Comparison of ENCODE assay signal across 8 cellular contexts in genomic region chr1:54798769-54799641, GRCh38. TPM values are rescaled to one million over a fixed set of nuclear protein-coding genes. Genes with fewer than 3 reads are reported as not detected.
A peak's percentile ranks its signal among the peaks of the same experiment; 100 is the strongest.
DNase-seq lines count a peak whose midpoint lies in the region; ATAC-seq and TF ChIP-seq lines count a peak whose summit lies in the region.

No MANE protein-coding gene starts in this region.

- intact Hi-C loops in Right ventricle myocardium superior (cut with DNase I): no loop called here
- intact Hi-C loops in Right ventricle myocardium inferior (cut with DNase I): no loop called here

- H3K27me3 ChIP-seq in endocrine pancreas (ENCODE audit: control insufficient read depth, insufficient read depth, low read length): no peaks in the 10 kb centered on the region

- POLR2A ChIA-PET in HEK293T (lab: Yijun Ruan, JAX): no interaction called here

- H3K4me1 ChIP-seq in endocrine pancreas (ENCODE audit: control insufficient read depth, insufficient read depth, low read length): no peaks in the 10 kb centered on the region

- H3K4me3 ChIP-seq in endocrine pancreas (ENCODE audit: control insufficient read depth, insufficient read depth, low read length): peak overlapping the region; percentile 36

- CTCF ChIA-PET in HEK293T (lab: Yijun Ruan, JAX): interaction anchor here (0.6 to 1.4 kb wide), 2 partner anchors 11 to 1200 kb away, joined by 3 read pairs; no protein-coding TSS in a partner anchor

- DNase-seq in Right ventricle myocardium superior (no peak), Right ventricle myocardium inferior (ENCODE audit: missing footprints) (no peak), NCI-H2029 treated with DMSO at 0.1 percent for 48 hours (lab: John Stamatoyannopoulos, UW) (peak; percentile 61), cerebellum (ENCODE audit: low spot score) (no peak), HEK293T (ENCODE audit: extremely low spot score) (no peak), NCI-H526 treated with DMSO at 0.1 percent for 48 hours (lab: John Stamatoyannopoulos, UW) (no peak)
- peak; percentile 50 for DNase-seq in stimulated activated naive CD8-positive, alpha-beta T cell treated with anti-CD3 and anti-CD28 coated beads, Interleukin-15, Interleukin-2, amounts not matched to agents 100 U/mL and 50 U/mL, for 24 hours

- no peaks in the 10 kb centered on the region for H3K9me3 ChIP-seq in endocrine pancreas (ENCODE audit: control insufficient read depth, low read length)

- ATAC-seq in Right ventricle myocardium superior (ENCODE audit: poor library complexity) (peak; percentile 6), Right ventricle myocardium inferior (no peak)
- ATAC-seq in stimulated activated naive CD8-positive, alpha-beta T cell treated with anti-CD3 and anti-CD28 coated beads, Interleukin-15, Interleukin-2, amounts not matched to agents 100 U/mL and 50 U/mL, for 24 hours: peak; percentile 58

- H3K9ac ChIP-seq in endocrine pancreas (ENCODE audit: control insufficient read depth, insufficient read depth, low read length): peak overlapping the region; percentile 34

- H3K36me3 ChIP-seq in endocrine pancreas (ENCODE audit: control insufficient read depth, insufficient read depth, low read length): no peaks in the 10 kb centered on the region

TF ChIP-seq in HEK293T, 16 proteins besides CTCF, POLR2A, EP300 and RAD21:
- TF ChIP-seq, protein P1, sequence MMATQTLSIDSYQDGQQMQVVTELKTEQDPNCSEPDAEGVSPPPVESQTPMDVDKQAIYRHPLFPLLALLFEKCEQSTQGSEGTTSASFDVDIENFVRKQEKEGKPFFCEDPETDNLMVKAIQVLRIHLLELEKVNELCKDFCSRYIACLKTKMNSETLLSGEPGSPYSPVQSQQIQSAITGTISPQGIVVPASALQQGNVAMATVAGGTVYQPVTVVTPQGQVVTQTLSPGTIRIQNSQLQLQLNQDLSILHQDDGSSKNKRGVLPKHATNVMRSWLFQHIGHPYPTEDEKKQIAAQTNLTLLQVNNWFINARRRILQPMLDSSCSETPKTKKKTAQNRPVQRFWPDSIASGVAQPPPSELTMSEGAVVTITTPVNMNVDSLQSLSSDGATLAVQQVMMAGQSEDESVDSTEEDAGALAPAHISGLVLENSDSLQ (IDR thresholded peaks at IDR 0.05): no peak

RNA-seq across cellular contexts. Expression of gene TTC22, which starts 2.1 kb away (rescaled TPM):
- total RNA-seq in Right ventricle myocardium superior: not detected
- total RNA-seq in Right ventricle myocardium inferior: not detected
- total RNA-seq in cerebellum: 0.18 TPM

RNA-seq across cellular contexts. Expression of gene PARS2, which starts 34.7 kb away (rescaled TPM):
- total RNA-seq in Right ventricle myocardium superior: 4.0 TPM
- total RNA-seq in Right ventricle myocardium inferior: 4.2 TPM
- total RNA-seq in cerebellum: 4.1 TPM

Comparison
In these comparisons a context has a peak if more than half of its experiments do, and no peak if none do; other contexts are left out.
1. DNase-seq: peak in NCI-H2029 treated with DMSO at 0.1 percent for 48 hours (single experiment) and stimulated activated naive CD8-positive, alpha-beta T cell treated with anti-CD3 and anti-CD28 coated beads, Interleukin-15, Interleukin-2, amounts not matched to agents 100 U/mL and 50 U/mL, for 24 hours (single experiment); none in Right ventricle myocardium superior (single experiment), Right ventricle myocardium inferior (single experiment), cerebellum (single experiment), HEK293T (single experiment) and NCI-H526 treated with DMSO at 0.1 percent for 48 hours (single experiment).